Comparison of ENCODE assay signal across 7 cellular contexts in the genomic region with DNA sequence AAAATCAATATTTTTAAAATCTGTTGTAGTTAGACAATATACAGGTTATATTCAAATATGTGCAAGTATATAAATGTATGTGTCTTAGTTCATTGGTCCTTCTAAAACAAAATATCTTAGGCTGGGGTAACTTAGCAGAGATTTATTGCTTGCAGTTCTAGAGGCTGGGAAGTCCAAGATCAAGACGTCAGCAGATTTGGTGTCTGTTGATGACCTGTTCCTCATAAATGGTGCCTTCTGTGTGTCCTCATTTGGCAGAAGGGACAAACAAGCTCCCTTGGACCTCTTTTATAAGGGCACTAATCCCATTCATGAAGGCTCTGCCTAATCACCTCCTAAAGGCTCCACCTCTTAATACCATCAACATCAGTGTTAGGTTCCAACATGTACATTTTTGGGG.
"Had no signal": no experiment of that assay in that cellular context is flagged by ENCODE, and none has a peak within 500 bp of the region (broad histone marks: within the 10 kb centered on the region; RNA-seq: fewer than 3 reads in every experiment).

No MANE protein-coding gene starts in this region.

- H3K4me3 ChIP-seq: K562 had no signal

- FAIRE-seq: HTR-8/SVneo, K562 had no signal

- H3K27ac ChIP-seq: HL-60, KMS-11 had no signal

- DNase-seq: IMR-90, KBM-7, KG1 had no signal

- H3K4me2 ChIP-seq: KMS-11 had no signal

- ATAC-seq: K562 had no signal

- H3K9ac ChIP-seq: KMS-11 had no signal
